8 cellular contexts compared by ENCODE assay signal in the genomic region with DNA sequence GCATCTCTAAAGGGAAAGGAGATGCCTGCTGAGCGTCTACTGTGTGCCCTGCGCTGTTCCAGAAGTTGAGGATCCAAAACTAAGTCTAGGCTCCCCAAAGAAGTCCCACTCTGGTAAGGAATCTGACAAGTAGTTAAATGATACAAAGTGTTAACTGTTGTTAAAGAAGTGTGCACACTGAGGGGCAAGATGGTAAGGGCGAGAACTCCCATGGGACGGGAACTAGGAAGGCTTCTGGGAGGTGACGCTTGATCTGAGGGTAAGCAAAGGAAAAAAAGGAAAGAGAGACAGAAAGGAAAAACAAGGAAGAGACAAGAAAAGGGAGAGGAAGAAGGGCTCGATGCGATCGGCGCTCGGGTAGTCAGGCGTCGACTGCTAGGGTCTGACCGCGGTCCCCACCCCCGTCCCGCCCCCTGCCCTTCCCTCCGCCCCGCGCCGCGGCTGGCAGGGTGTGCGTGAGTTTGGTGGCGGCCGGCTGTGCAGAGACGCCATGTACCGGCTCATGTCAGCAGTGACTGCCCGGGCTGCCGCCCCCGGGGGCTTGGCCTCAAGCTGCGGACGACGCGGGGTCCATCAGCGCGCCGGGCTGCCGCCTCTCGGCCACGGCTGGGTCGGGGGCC. TPM values are rescaled to one million over a fixed set of nuclear protein-coding genes. Genes with fewer than 3 reads are reported as not detected.
DNase-seq lines count a peak whose midpoint lies in the region; ATAC-seq and TF ChIP-seq lines count a peak whose summit lies in the region.

Gene LACTB, plus strand, starts transcription at position 480 of the 620 bp plus-strand sequence. Its CDS starts 11 bp downstream, at position 491.

- no peaks in the 10 kb centered on the region for H3K36me3 ChIP-seq in mucosa of stomach (ENCODE audit: control insufficient read depth, insufficient read depth, low read length)

- no peaks in the 10 kb centered on the region for H3K27me3 ChIP-seq in mucosa of stomach (ENCODE audit: control insufficient read depth, insufficient read depth, low read length)

- DNase-seq in D341Med (ENCODE audit: low spot score) (peak; percentile 95), HuH-7 (ENCODE audit: low spot score) (peak; percentile 73)
- peak; percentile 86 to 88 for DNase-seq in activated T-cell treated with anti-CD3 and anti-CD28 coated beads, Interleukin-2, amount 50 U/mL, for 48 hours
- DNase-seq in stimulated activated CD8-positive, alpha-beta memory T cell treated with anti-CD3 and anti-CD28 coated beads, Interleukin-7, amount 100 ng/mL, for 1 hour (ENCODE audit: low read depth in 2 of 2): peak; percentile 50 to 59

- peak within 1 kb of the TSS; percentile 60 for H3K4me3 ChIP-seq in mucosa of stomach (ENCODE audit: low read length)

- no peaks in the 10 kb centered on the region for H3K4me1 ChIP-seq in mucosa of stomach (ENCODE audit: control insufficient read depth, insufficient read depth, low read length)

- ATAC-seq in GM21447 (IDR thresholded peaks at IDR 0.05; ENCODE audit: unreplicated experiment): peak; percentile 77
- peak; percentile 94 for ATAC-seq in esophagus mucosa

- H3K9ac ChIP-seq in mucosa of stomach (ENCODE audit: low read length): peak within 1 kb of the TSS; percentile 89

- no peaks in the 10 kb centered on the region for H3K9me3 ChIP-seq in mucosa of stomach (ENCODE audit: control insufficient read depth, low read length)

TF ChIP-seq in PFSK-1, 5 proteins besides CTCF, POLR2A, EP300 and RAD21:
- TF ChIP-seq TAF1 (IDR thresholded peaks at IDR 0.05; ENCODE audit: borderline replicate concordance, insufficient read depth, low read length): no peak; the same call in 1 of the 2 replicates
- peak; percentile 10 for TF ChIP-seq FOXP2 (optimal IDR thresholded peaks at IDR 0.05; ENCODE audit: borderline replicate concordance, extremely low read depth, extremely low read length, insufficient read depth)
- peak; percentile 55; the same call in 1 of the 2 replicates for TF ChIP-seq POLR2AphosphoS5 (IDR thresholded peaks at IDR 0.05; ENCODE audit: low read depth, low read length)
- TF ChIP-seq SIN3A (IDR thresholded peaks at IDR 0.05; ENCODE audit: borderline replicate concordance, insufficient read depth, low read length): no peak

RNA-seq across cellular contexts. Expression of gene LACTB, which starts in this region (rescaled TPM):
- 8.6 TPM for polyA plus RNA-seq in PFSK-1 (2012; ENCODE audit: insufficient read length, low read depth)
- 8.8 TPM for total RNA-seq in esophagus mucosa

Comparison
In these comparisons a context has a peak if more than half of its experiments do, and no peak if none do; other contexts are left out.
1. Peak in every context shown above with its lines: DNase-seq, ATAC-seq and H3K4me3 ChIP-seq.